In genomic region chr1:109248797-109249629, GRCh38 we compare ENCODE assay signal across 1 cellular context.
TF ChIP-seq lines count a peak whose summit lies in the region.

A gene with protein sequence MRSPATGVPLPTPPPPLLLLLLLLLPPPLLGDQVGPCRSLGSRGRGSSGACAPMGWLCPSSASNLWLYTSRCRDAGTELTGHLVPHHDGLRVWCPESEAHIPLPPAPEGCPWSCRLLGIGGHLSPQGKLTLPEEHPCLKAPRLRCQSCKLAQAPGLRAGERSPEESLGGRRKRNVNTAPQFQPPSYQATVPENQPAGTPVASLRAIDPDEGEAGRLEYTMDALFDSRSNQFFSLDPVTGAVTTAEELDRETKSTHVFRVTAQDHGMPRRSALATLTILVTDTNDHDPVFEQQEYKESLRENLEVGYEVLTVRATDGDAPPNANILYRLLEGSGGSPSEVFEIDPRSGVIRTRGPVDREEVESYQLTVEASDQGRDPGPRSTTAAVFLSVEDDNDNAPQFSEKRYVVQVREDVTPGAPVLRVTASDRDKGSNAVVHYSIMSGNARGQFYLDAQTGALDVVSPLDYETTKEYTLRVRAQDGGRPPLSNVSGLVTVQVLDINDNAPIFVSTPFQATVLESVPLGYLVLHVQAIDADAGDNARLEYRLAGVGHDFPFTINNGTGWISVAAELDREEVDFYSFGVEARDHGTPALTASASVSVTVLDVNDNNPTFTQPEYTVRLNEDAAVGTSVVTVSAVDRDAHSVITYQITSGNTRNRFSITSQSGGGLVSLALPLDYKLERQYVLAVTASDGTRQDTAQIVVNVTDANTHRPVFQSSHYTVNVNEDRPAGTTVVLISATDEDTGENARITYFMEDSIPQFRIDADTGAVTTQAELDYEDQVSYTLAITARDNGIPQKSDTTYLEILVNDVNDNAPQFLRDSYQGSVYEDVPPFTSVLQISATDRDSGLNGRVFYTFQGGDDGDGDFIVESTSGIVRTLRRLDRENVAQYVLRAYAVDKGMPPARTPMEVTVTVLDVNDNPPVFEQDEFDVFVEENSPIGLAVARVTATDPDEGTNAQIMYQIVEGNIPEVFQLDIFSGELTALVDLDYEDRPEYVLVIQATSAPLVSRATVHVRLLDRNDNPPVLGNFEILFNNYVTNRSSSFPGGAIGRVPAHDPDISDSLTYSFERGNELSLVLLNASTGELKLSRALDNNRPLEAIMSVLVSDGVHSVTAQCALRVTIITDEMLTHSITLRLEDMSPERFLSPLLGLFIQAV (N-terminal part only) (plus strand): TSS chr1:109249539. CDS start chr1:109250080, 541 bp downstream.

TF ChIP-seq in K562, 482 proteins besides CTCF, POLR2A, EP300 and RAD21 (continued from another document):
- TF ChIP-seq, protein P1, sequence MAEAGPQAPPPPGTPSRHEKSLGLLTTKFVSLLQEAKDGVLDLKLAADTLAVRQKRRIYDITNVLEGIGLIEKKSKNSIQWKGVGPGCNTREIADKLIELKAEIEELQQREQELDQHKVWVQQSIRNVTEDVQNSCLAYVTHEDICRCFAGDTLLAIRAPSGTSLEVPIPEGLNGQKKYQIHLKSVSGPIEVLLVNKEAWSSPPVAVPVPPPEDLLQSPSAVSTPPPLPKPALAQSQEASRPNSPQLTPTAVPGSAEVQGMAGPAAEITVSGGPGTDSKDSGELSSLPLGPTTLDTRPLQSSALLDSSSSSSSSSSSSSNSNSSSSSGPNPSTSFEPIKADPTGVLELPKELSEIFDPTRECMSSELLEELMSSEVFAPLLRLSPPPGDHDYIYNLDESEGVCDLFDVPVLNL (CRISPR knock-in tag; IDR thresholded peaks at IDR 0.05; ENCODE audit: low read depth), result no peak
- peak; percentile 14; the same call in 1 of the 2 replicates for TF ChIP-seq HCFC1 (IDR thresholded peaks at IDR 0.05; ENCODE audit: low read depth, low read length)
- no peak for TF ChIP-seq ZNF143 (CRISPR knock-in tag; IDR thresholded peaks at IDR 0.05)
- peak; percentile 52 for TF ChIP-seq PCBP1 (IDR thresholded peaks at IDR 0.05; ENCODE audit: low read depth, low read length, poor library complexity, severe bottlenecking)
- no peak for TF ChIP-seq CBFB (CRISPR knock-in tag; IDR thresholded peaks at IDR 0.05)
- TF ChIP-seq NR4A1 (CRISPR knock-in tag; IDR thresholded peaks at IDR 0.05), result no peak
- TF ChIP-seq NR4A1 (tag; IDR thresholded peaks at IDR 0.05), result 0 out of 2 replicates have a peak, but pooled peaks have one; percentile 21
- TF ChIP-seq L3MBTL2 (IDR thresholded peaks at IDR 0.05), result peak; percentile 97
- no peak for TF ChIP-seq CHD2 (IDR thresholded peaks at IDR 0.05; ENCODE audit: low read depth, low read length)
- no peak for TF ChIP-seq NR2C2 (CRISPR knock-in tag; IDR thresholded peaks at IDR 0.05)
- TF ChIP-seq NR2C2 (tag; IDR thresholded peaks at IDR 0.05), result no peak
- no peak for TF ChIP-seq HNRNPK (IDR thresholded peaks at IDR 0.05; ENCODE audit: low read depth, low read length, poor library complexity, severe bottlenecking)
- TF ChIP-seq TRIM25 (IDR thresholded peaks at IDR 0.05; ENCODE audit: borderline replicate concordance), result no peak
- TF ChIP-seq ZNF165 (CRISPR knock-in tag; IDR thresholded peaks at IDR 0.05; ENCODE audit: borderline replicate concordance), result no peak
- TF ChIP-seq, protein P2, sequence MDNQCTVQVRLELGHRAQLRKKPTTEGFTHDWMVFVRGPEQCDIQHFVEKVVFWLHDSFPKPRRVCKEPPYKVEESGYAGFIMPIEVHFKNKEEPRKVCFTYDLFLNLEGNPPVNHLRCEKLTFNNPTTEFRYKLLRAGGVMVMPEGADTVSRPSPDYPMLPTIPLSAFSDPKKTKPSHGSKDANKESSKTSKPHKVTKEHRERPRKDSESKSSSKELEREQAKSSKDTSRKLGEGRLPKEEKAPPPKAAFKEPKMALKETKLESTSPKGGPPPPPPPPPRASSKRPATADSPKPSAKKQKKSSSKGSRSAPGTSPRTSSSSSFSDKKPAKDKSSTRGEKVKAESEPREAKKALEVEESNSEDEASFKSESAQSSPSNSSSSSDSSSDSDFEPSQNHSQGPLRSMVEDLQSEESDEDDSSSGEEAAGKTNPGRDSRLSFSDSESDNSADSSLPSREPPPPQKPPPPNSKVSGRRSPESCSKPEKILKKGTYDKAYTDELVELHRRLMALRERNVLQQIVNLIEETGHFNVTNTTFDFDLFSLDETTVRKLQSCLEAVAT (IDR thresholded peaks at IDR 0.05), result no peak
- peak; percentile 64 for TF ChIP-seq RBFOX2 (IDR thresholded peaks at IDR 0.05; ENCODE audit: low read depth, low read length)
- no peak for TF ChIP-seq BACH1 (tag; IDR thresholded peaks at IDR 0.05)
- TF ChIP-seq HMGN3 (IDR thresholded peaks at IDR 0.05; ENCODE audit: borderline replicate concordance, extremely low read depth, insufficient read length, low read depth, low read length), result peak; percentile 61
- no peak for TF ChIP-seq SP2 (IDR thresholded peaks at IDR 0.05; ENCODE audit: extremely low read depth, low read depth, low read length, poor library complexity, severe bottlenecking)
- TF ChIP-seq SNIP1 (IDR thresholded peaks at IDR 0.05; ENCODE audit: low read depth), result peak; percentile 100
- no peak for TF ChIP-seq ZBTB8A (IDR thresholded peaks at IDR 0.05; ENCODE audit: partially characterized antibody)
- 0 out of 4 replicates have a peak, but pooled peaks of 1 of the 2 experiments have one; percentile 42 for TF ChIP-seq ARNT (IDR thresholded peaks at IDR 0.05)
- TF ChIP-seq ZNF431 (CRISPR knock-in tag; IDR thresholded peaks at IDR 0.05), result peak; percentile 50; the same call in 1 of the 2 replicates
- no peak for TF ChIP-seq ZNF76 (CRISPR knock-in tag; IDR thresholded peaks at IDR 0.05; ENCODE audit: borderline replicate concordance)
- no peak for TF ChIP-seq SREBF1 (IDR thresholded peaks at IDR 0.05; ENCODE audit: borderline replicate concordance, low read depth, low read length)
- TF ChIP-seq HIVEP1 (CRISPR knock-in tag; IDR thresholded peaks at IDR 0.05), result no peak
- peak; percentile 78 for TF ChIP-seq KDM2B (CRISPR knock-in tag; IDR thresholded peaks at IDR 0.05)
- TF ChIP-seq ZNF592 (IDR thresholded peaks at IDR 0.05), result peak; percentile 66; the same call in 1 of the 2 replicates
- 0 out of 2 replicates have a peak, but pooled peaks have one; percentile 74 for TF ChIP-seq PTBP1 (IDR thresholded peaks at IDR 0.05; ENCODE audit: low read depth, low read length)
- TF ChIP-seq NEUROD1 (IDR thresholded peaks at IDR 0.05; ENCODE audit: borderline replicate concordance, low read depth, low read length, partially characterized antibody), result peak; percentile 87
- TF ChIP-seq, protein P3, sequence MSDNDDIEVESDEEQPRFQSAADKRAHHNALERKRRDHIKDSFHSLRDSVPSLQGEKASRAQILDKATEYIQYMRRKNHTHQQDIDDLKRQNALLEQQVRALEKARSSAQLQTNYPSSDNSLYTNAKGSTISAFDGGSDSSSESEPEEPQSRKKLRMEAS (CRISPR knock-in tag; IDR thresholded peaks at IDR 0.05), result peak; percentile 94
- TF ChIP-seq ZNF232 (CRISPR knock-in tag; IDR thresholded peaks at IDR 0.05), result 0 out of 2 replicates have a peak, but pooled peaks have one; percentile 61
- TF ChIP-seq CBX5 (IDR thresholded peaks at IDR 0.05; ENCODE audit: borderline replicate concordance, low read depth), result no peak
TF ChIP-seq in K562: peak in this region for 71.
